Comparison of ENCODE assay signal across 9 cellular contexts in the genomic region with DNA sequence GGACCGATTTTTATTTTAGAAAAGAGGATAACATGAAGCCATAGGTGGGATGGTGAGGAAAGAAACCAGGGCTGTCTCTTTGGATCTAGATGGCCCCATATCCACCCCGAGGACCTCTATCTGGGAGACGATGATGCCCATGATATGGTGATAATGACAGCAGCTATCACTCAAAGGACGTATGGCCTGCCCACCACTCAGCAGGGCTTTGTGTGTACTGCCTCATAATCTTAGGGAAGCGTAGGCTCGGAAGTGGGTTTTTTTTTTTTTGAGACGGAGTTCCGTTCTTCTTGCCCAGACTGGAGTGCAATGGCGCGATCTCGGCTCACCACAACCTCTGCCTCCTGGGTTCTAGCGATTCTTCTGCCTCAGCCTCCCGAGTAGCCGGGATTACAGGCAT. TPM values are rescaled to one million over a fixed set of nuclear protein-coding genes. Genes with fewer than 3 reads are reported as not detected.
DNase-seq lines count a peak whose midpoint lies in the region; ATAC-seq and TF ChIP-seq lines count a peak whose summit lies in the region.
"Had no signal": no experiment of that assay in that cellular context is flagged by ENCODE, and none has a peak within 500 bp of the region (broad histone marks: within the 10 kb centered on the region; RNA-seq: fewer than 3 reads in every experiment).

No MANE protein-coding gene starts in this region.

- ATAC-seq in HG02642 (IDR thresholded peaks at IDR 0.05; ENCODE audit: poor library complexity, unreplicated experiment) (no peak), HG02870 (IDR thresholded peaks at IDR 0.05; ENCODE audit: unreplicated experiment) (no peak)

- H3K27me3 Mint-ChIP-seq in CD4-positive, alpha-beta memory T cell: no peaks in the 10 kb centered on the region
- no peaks in the 10 kb centered on the region for H3K27me3 Mint-ChIP-seq in chondrocyte (ENCODE audit: low read depth)

- H4K20me1 ChIP-seq in OCI-LY7 (ENCODE audit: insufficient read depth, low read length): no peaks in the 10 kb centered on the region; the same call in 1 of the 2 replicates

- H3K4me3 Mint-ChIP-seq in CD4-positive, alpha-beta memory T cell: peak overlapping the region; percentile 47 to 90 (median 84)
- no peak overlapping the region for H3K4me3 Mint-ChIP-seq in chondrocyte (ENCODE audit: unreplicated experiment)

- intact Hi-C loops in CD4-positive, alpha-beta memory T cell (cut with micrococcal nuclease): loop anchor here (5.0 to 10.0 kb wide), 2 partner anchors 60 to 173 kb away; partner anchors contain the start of gene MRPS10
- intact Hi-C loops in OCI-LY7 (cut with micrococcal nuclease; ENCODE audit: unreplicated experiment) (loop anchor here (10.0 kb wide), 2 partner anchors 437 to 497 kb away; partner anchors contain the start of gene FOXP4), posterior vena cava (cut with DNase I) (loop anchor here (5.0 to 10.0 kb wide), 4 partner anchors 107 to 440 kb away; partner anchors contain the start of gene PRICKLE4 (in 1 of the 2))

- peak overlapping the region; percentile 47 for H3K27ac ChIP-seq in CD4-positive, alpha-beta memory T cell (ENCODE audit: low read depth, low read length)
- peak overlapping the region; percentile 84 for H3K27ac ChIP-seq in OCI-LY7 (ENCODE audit: low read depth, low read length, poor library complexity, severe bottlenecking)

- H3K9me2 ChIP-seq in OCI-LY7 (ENCODE audit: insufficient read depth, low read length): no peaks in the 10 kb centered on the region

- peak in 2 of 5 donors; percentile 33 to 38 for DNase-seq in CD4-positive, alpha-beta memory T cell
- DNase-seq in OCI-LY7 (ENCODE audit: low spot score): no peak
- peak; percentile 13 for DNase-seq in chondrocyte (ENCODE audit: low spot score)
- peak; percentile 41 for DNase-seq in posterior vena cava (ENCODE audit: low spot score)
- no peak for DNase-seq in 8988T
- DNase-seq: DMS79, NCI-H1105 treated with DMSO at 0.1 percent for 48 hours had no signal

- POLR2A ChIA-PET in CD4-positive, alpha-beta memory T cell (lab: Charles Lee; ENCODE audit: partially characterized antibody): interaction anchor here (0.7 to 12.8 kb wide), 9 partner anchors 8 to 256 kb away, joined by 3 to 280 read pairs (median 6); partner anchors contain the start of genes CCND3, TAF8, TOMM6 and USP49
- POLR2A ChIA-PET in OCI-LY7 (lab: Charles Lee): interaction anchor here (0.6 to 3.3 kb wide), 11 partner anchors 10 to 150 kb away, joined by 3 to 30 read pairs (median 6); partner anchors contain the start of genes BYSL, CCND3 and MED20

- peaks cover 46 to 92% (median 72%) of the 10 kb centered on the region in 4 donors for H3K4me1 Mint-ChIP-seq in CD4-positive, alpha-beta memory T cell
- H3K4me1 Mint-ChIP-seq in chondrocyte (ENCODE audit: low read depth): peaks cover 56% of the 10 kb centered on the region

- no peak for TF ChIP-seq CTCF in OCI-LY7 (conservative IDR thresholded peaks at IDR 0.05; ENCODE audit: low read length)
- TF ChIP-seq CTCF in chondrocyte (IDR thresholded peaks at IDR 0.05): no peak

- H3K4me3 ChIP-seq in CD4-positive, alpha-beta memory T cell (ENCODE audit: low read length in 2 of 2): peak overlapping the region; percentile 3 to 13
- H3K4me3 ChIP-seq in OCI-LY7 (ENCODE audit: low read depth, low read length, poor library complexity, severe bottlenecking): no peak overlapping the region

- H2AFZ ChIP-seq in OCI-LY7 (ENCODE audit: low read length): no peak overlapping the region

- no peaks in the 10 kb centered on the region for H3K9me3 ChIP-seq in CD4-positive, alpha-beta memory T cell (ENCODE audit: control insufficient read depth in 1 of 2, low read length in 2 of 2)
- H3K9me3 ChIP-seq in OCI-LY7 (ENCODE audit: low read length): no peaks in the 10 kb centered on the region

- peak overlapping the region; percentile 45 to 98 (median 91) for H3K27ac Mint-ChIP-seq in CD4-positive, alpha-beta memory T cell
- peak overlapping the region; percentile 49 for H3K27ac Mint-ChIP-seq in chondrocyte (ENCODE audit: unreplicated experiment)

- peaks cover 47% of the 10 kb centered on the region; the same call in 1 of the 2 replicates for H3K79me2 ChIP-seq in OCI-LY7 (ENCODE audit: insufficient read depth, low read depth, low read length)

- no TSS peak for BruUV-seq in OCI-LY7 (replicated peaks; lab: Mats Ljungman, UMichigan)

- no peak overlapping the region for H3K4me2 ChIP-seq in OCI-LY7 (ENCODE audit: low read length)

- peaks cover 0 to 1% (median 0%) of the 10 kb centered on the region in 8 donors for H3K9me3 Mint-ChIP-seq in CD4-positive, alpha-beta memory T cell
- no peaks in the 10 kb centered on the region for H3K9me3 Mint-ChIP-seq in chondrocyte (ENCODE audit: low read depth)

- H3K27me3 ChIP-seq in CD4-positive, alpha-beta memory T cell (ENCODE audit: insufficient read depth, low read length): no peaks in the 10 kb centered on the region

- H3K36me3 ChIP-seq in CD4-positive, alpha-beta memory T cell (ENCODE audit: insufficient read depth, low read length): peaks cover 5% of the 10 kb centered on the region
- H3K36me3 ChIP-seq in OCI-LY7 (ENCODE audit: insufficient read depth, low read length): peaks cover 8% of the 10 kb centered on the region; the same call in 1 of the 2 replicates

- H3K36me3 Mint-ChIP-seq in CD4-positive, alpha-beta memory T cell: peaks cover 33 to 60% of the 10 kb centered on the region in 2 donors
- no peaks in the 10 kb centered on the region for H3K36me3 Mint-ChIP-seq in chondrocyte (ENCODE audit: low read depth)

- peaks cover 94% of the 10 kb centered on the region for H3K4me1 ChIP-seq in CD4-positive, alpha-beta memory T cell (ENCODE audit: insufficient read depth, low read length)
- peaks cover 87% of the 10 kb centered on the region for H3K4me1 ChIP-seq in OCI-LY7 (ENCODE audit: insufficient read depth, low read length, poor library complexity, severe bottlenecking)

- CTCF ChIA-PET in CD4-positive, alpha-beta memory T cell (lab: Charles Lee; ENCODE audit: partially characterized antibody): interaction anchor here (1.2 to 15.3 kb wide), 12 partner anchors 9 to 258 kb away, joined by 3 to 178 read pairs (median 20); partner anchors contain the start of genes BYSL, CCND3, FRS3 and MED20
- CTCF ChIA-PET in OCI-LY7 (lab: Charles Lee; ENCODE audit: unreplicated experiment): interaction anchor here (0.8 to 2.6 kb wide), 3 partner anchors 120 to 256 kb away, joined by 5 to 10 read pairs (median 6); partner anchors contain the start of genes BYSL and MED20

RNA-seq across cellular contexts. Expression of gene TAF8, which starts 8.2 kb away (rescaled TPM):
- total RNA-seq in CD4-positive, alpha-beta memory T cell: 10 to 100 TPM; 39.1 to 40.9 TPM
- polyA plus RNA-seq in CD4-positive, alpha-beta memory T cell: 10 to 100 TPM; 10.3 to 19.3 TPM
- total RNA-seq in OCI-LY7 (2014; rRNA removed; shearing (Covaris generic)): 33.2 and 35.1 TPM in 2 replicates
- 47.8 and 56.0 TPM in 2 replicates for total RNA-seq in OCI-LY7 (2022)
- total RNA-seq in chondrocyte: 17.0 to 20.4 TPM (median 17.2 TPM) in 3 replicates
- total RNA-seq in posterior vena cava: 10 to 100 TPM; 16.6 to 18.6 TPM

Comparison
In these comparisons a context has a peak if more than half of its experiments do, and no peak if none do; other contexts are left out.
1. DNase-seq: peak in chondrocyte (single experiment) and posterior vena cava (single experiment); none in OCI-LY7 (single experiment) and 8988T (single experiment).